Comparison of ENCODE assay signal across 9 cellular contexts in genomic region chr4:77599378-77599777, GRCh38. TPM values are rescaled to one million over a fixed set of nuclear protein-coding genes. Genes with fewer than 3 reads are reported as not detected.
DNase-seq lines count a peak whose midpoint lies in the region; ATAC-seq and TF ChIP-seq lines count a peak whose summit lies in the region.
"Had no signal": no experiment of that assay in that cellular context is flagged by ENCODE, and none has a peak within 500 bp of the region (broad histone marks: within the 10 kb centered on the region; RNA-seq: fewer than 3 reads in every experiment).

No MANE protein-coding gene starts in this region.

- H3K4me3 ChIP-seq in BE2C (ENCODE audit: low read depth, low read length) (no peak overlapping the region), tibial nerve (no peak overlapping the region)
- H3K4me3 ChIP-seq: lung had no signal

- no peak for TF ChIP-seq POLR2A in tibial nerve (IDR thresholded peaks at IDR 0.05)

- TF ChIP-seq CTCF in BE2C (IDR thresholded peaks at IDR 0.05; ENCODE audit: low read depth, low read length) = peak; percentile 71
- peak; percentile 18 for TF ChIP-seq CTCF in GM20000 (IDR thresholded peaks at IDR 0.05; ENCODE audit: extremely low read depth, missing control alignments)
- TF ChIP-seq CTCF in tibial nerve (IDR thresholded peaks at IDR 0.05) = peak; percentile 10 to 35 (median 21)

- no peak for TF ChIP-seq EP300 in tibial nerve (IDR thresholded peaks at IDR 0.05)

- no peak for ATAC-seq in GM21515 (IDR thresholded peaks at IDR 0.05; ENCODE audit: unreplicated experiment)

- H3K27ac ChIP-seq in tibial nerve = no peak overlapping the region

- H3K9me3 ChIP-seq in BE2C (no peaks in the 10 kb centered on the region), tibial nerve (no peaks in the 10 kb centered on the region)

- WGBS in tibial nerve, 2 donors = 35 to 44% methylated on average over 2 of the region's 2 CpGs

- peak; percentile 26 for DNase-seq in BE2C
- no peak for DNase-seq in GM20000 (ENCODE audit: low spot score)
- DNase-seq in RPMI7951 (ENCODE audit: low read depth) = peak; percentile 55
- DNase-seq in fibroblast of peridontal ligament (ENCODE audit: extremely low read depth) = peak; percentile 49
- DNase-seq in tibial nerve (ENCODE audit: low spot score in 2 of 2) = no peak
- no peak for DNase-seq in effector CD4-positive, alpha-beta T cell
- no peak for DNase-seq in CD1c-positive myeloid dendritic cell (ENCODE audit: extremely low spot score)

- H3K27me3 ChIP-seq in BE2C (peaks cover 20% of the 10 kb centered on the region), tibial nerve (no peaks in the 10 kb centered on the region)

- H3K36me3 ChIP-seq in BE2C = no peaks in the 10 kb centered on the region
- no peaks in the 10 kb centered on the region for H3K36me3 ChIP-seq in tibial nerve

- H3K4me1 ChIP-seq in BE2C (no peaks in the 10 kb centered on the region), tibial nerve (peaks cover 0 to 4% (median 2%) of the 10 kb centered on the region in 4 donors)

RNA-seq across cellular contexts. Expression of gene CXCL13, which starts 6.2 kb away (rescaled TPM):
- not detected for polyA plus RNA-seq in BE2C (2012; ENCODE audit: insufficient read depth, insufficient read length, low read depth)
- total RNA-seq in RPMI7951 (2014; rRNA removed; shearing (Covaris generic)) = not detected in 2 replicates
- 1 to 10 TPM in 1 of 4 donors, under 1 TPM in 2, not detected in 1; 0.42 to 5.9 (median 0.90) TPM for total RNA-seq in tibial nerve

Comparison
In these comparisons a context has a peak if more than half of its experiments do, and no peak if none do; other contexts are left out.
1. DNase-seq: peak in BE2C (single experiment), RPMI7951 (single experiment) and fibroblast of peridontal ligament (single experiment); none in GM20000 (single experiment), tibial nerve (0 of 2), effector CD4-positive, alpha-beta T cell (single experiment) and CD1c-positive myeloid dendritic cell (single experiment).
2. CTCF ChIP-seq: peak in every context shown above with its lines; median percentile 71 in BE2C; 21 in tibial nerve; 18 in GM20000.